In the genomic region with DNA sequence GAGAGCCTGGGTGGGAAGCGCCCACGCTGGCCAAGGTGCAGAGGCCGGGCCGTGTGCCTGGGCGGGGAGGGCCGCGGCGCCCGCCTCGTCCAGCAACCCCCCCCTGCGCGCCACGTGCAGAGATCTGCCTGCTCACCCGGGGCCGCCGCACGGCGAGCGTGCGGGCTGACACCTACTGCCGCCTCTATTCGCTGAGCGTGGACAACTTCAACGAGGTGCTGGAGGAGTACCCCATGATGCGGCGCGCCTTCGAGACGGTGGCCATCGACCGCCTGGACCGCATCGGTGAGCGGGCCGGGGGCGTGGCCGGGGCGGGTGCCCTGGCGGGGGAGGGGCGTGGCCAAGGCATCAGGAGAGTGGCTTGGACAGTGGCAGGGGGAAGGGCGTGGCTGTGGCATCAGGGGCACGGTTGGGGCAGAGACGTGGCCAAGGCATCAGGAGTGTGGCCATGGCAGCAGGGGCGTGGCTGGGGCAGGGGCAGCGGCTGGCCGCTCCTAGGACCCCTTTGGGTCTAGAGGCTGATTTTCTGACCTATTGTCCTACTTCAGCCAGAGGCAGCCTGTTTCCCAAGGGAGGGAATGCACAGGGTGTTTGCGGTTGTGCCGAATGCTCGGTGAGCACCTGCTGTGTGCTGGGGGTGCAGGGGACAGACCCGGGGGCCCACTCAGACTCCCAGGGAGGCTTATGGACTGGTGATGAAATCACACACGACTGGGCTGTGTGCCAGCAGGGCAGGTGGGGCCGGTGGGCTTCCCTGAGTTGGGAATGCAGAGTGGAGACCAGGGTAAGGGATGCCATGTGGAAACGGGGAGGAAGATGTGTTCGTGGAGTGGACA, we compare ENCODE assay signal across 23 cellular contexts. TPM values are rescaled to one million over a fixed set of nuclear protein-coding genes. Genes with fewer than 3 reads are reported as not detected.
"Had no signal": no experiment of that assay in that cellular context is flagged by ENCODE, and none has a peak within 500 bp of the region (broad histone marks: within the 10 kb centered on the region; RNA-seq: fewer than 3 reads in every experiment).

No MANE protein-coding gene starts in this region.

- H3K4me3 Mint-ChIP-seq: activated CD8-positive, alpha-beta T cell treated with anti-CD3 and anti-CD28 coated beads, Interleukin-2, amount 10 ng/mL, durations not matched to agents 7 days and 5 days; activated naive CD8-positive, alpha-beta T cell; brain; T-cell had no signal

- H3K9me3 Mint-ChIP-seq: activated T-cell treated with anti-CD3 and anti-CD28 coated beads, Interleukin-2, amount 50 U/mL, for 24 hours; brain; T-cell had no signal

- FAIRE-seq: astrocyte had no signal

- H3K27me3 ChIP-seq: MG63, Peyer's patch, SJSA1 had no signal

- H3K27ac Mint-ChIP-seq: activated CD8-positive, alpha-beta T cell treated with anti-CD3 and anti-CD28 coated beads, Interleukin-2, amount 10 ng/mL, durations not matched to agents 7 days and 5 days; activated naive CD8-positive, alpha-beta T cell; activated T-cell treated with anti-CD3 and anti-CD28 coated beads, Interleukin-2, amount 50 U/mL, for 24 hours; brain; T-cell had no signal

- ATAC-seq: activated CD8-positive, alpha-beta T cell treated with anti-CD3 and anti-CD28 coated beads, Interleukin-2, amount 10 ng/mL, durations not matched to agents 7 days and 5 days; T-cell had no signal

- H3K27ac ChIP-seq: Peyer's patch, SJSA1, VCaP had no signal

- DNase-seq: activated CD4-positive, CD25-positive, alpha-beta regulatory T cell; activated CD8-positive, alpha-beta memory T cell treated with anti-CD3 and anti-CD28 coated beads, Interleukin-2, amount 50 U/mL, for 48 hours; activated CD8-positive, alpha-beta T cell treated with anti-CD3 and anti-CD28 coated beads, Interleukin-2, amount 10 ng/mL, durations not matched to agents 7 days and 5 days; activated effector memory CD4-positive, alpha-beta T cell treated with anti-CD3 and anti-CD28 coated beads, Interleukin-2, amount 50 U/mL, for 16 hours; activated naive CD4-positive, alpha-beta T cell treated with Interleukin-2 at 50 U/mL for 16 hours; activated T-cell treated with anti-CD3 and anti-CD28 coated beads, Interleukin-2, amount 50 U/mL, for 24 hours; amygdala; MG63; MV-4-11; NCI-H1092 treated with DMSO at 0.1 percent for 48 hours; NCI-H1417 treated with DMSO at 0.1 percent for 48 hours; NCI-H1694 treated with DMSO at 0.1 percent for 48 hours; NCI-H2029 treated with DMSO at 0.1 percent for 48 hours; NCI-H524; Peyer's patch; SHP77; T-cell had no signal

- H3K9me3 ChIP-seq: MG63, Peyer's patch, SJSA1 had no signal

- H3K4me3 ChIP-seq: MG63, Peyer's patch, SJSA1 had no signal

- H3K36me3 ChIP-seq: MG63 had no signal

- H3K27me3 Mint-ChIP-seq: activated naive CD8-positive, alpha-beta T cell; brain; T-cell had no signal

RNA-seq across cellular contexts. Expression of a gene that starts 24.3 kb away (rescaled TPM):
- total RNA-seq: Peyer's patch had no signal

RNA-seq across cellular contexts. Expression of a gene that starts 25.7 kb away (rescaled TPM):
- total RNA-seq: activated CD8-positive, alpha-beta T cell treated with anti-CD3 and anti-CD28 coated beads, Interleukin-2, amount 10 ng/mL, durations not matched to agents 7 days and 5 days; Peyer's patch; T-helper 2 cell treated with Interferon-gamma antibody and Interleukin-4, amounts not matched to agents 100 ng/mL and 5 ng/mL, for 36 hours had no signal
